In the genomic region with DNA sequence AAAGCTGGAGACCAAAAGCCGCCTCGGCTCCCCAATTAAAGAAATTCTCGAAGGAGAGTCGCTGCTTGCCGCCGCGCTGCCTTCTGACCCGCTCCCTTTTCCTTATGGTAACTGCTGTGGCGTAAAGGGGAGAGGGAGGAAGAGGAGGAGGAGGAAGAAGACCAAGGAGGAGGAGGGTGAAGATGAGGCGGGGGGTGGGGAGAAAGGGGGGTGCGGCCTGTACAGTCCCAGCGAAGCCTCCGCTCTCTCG, we compare ENCODE assay signal across 9 cellular contexts. TPM values are rescaled to one million over a fixed set of nuclear protein-coding genes. Genes with fewer than 3 reads are reported as not detected.
DNase-seq lines count a peak whose midpoint lies in the region; ATAC-seq and TF ChIP-seq lines count a peak whose summit lies in the region.
"Had no signal": no experiment of that assay in that cellular context is flagged by ENCODE, and none has a peak within 500 bp of the region (broad histone marks: within the 10 kb centered on the region; RNA-seq: fewer than 3 reads in every experiment).

No MANE protein-coding gene starts in this region.

- H3K27ac ChIP-seq in HEK293 (ENCODE audit: extremely low read depth, low read depth, low read length) (peak overlapping the region; percentile 79), WERI-Rb-1 (peak overlapping the region; percentile 96), iPS-18a (ENCODE audit: low read length) (peak overlapping the region; percentile 88), testis (peak overlapping the region; percentile 92 to 97)

- peak overlapping the region; percentile 95 for H3K9ac ChIP-seq in iPS-18a (ENCODE audit: low read length)

- DNase-seq in WERI-Rb-1 (no peak), testis (no peak), DMS153 treated with DMSO at 0.1 percent for 48 hours (lab: John Stamatoyannopoulos, UW; ENCODE audit: unreplicated experiment) (no peak), OCI-M2 (lab: John Stamatoyannopoulos, UW; ENCODE audit: unreplicated experiment) (no peak)
- no peak for DNase-seq in stimulated activated effector memory CD8-positive, alpha-beta T cell treated with anti-CD3 and anti-CD28 coated beads, Interleukin-12 subunit alpha, Interleukin-12 subunit beta, amount 100 ng/mL, for 72 hours (ENCODE audit: low spot score in 2 of 2)

- no peak for ATAC-seq in GM21825 (IDR thresholded peaks at IDR 0.05; ENCODE audit: unreplicated experiment)
- no peak for ATAC-seq in stimulated activated effector memory CD8-positive, alpha-beta T cell treated with anti-CD3 and anti-CD28 coated beads, Interleukin-12 subunit alpha, Interleukin-12 subunit beta, amount 100 ng/mL, for 72 hours

- H3K4me1 Mint-ChIP-seq in stimulated activated effector memory CD8-positive, alpha-beta T cell treated with anti-CD3 and anti-CD28 coated beads, Interleukin-12 subunit alpha, Interleukin-12 subunit beta, amount 100 ng/mL, for 72 hours, result no peaks in the 10 kb centered on the region

- H3K36me3 Mint-ChIP-seq in stimulated activated effector memory CD8-positive, alpha-beta T cell treated with anti-CD3 and anti-CD28 coated beads, Interleukin-12 subunit alpha, Interleukin-12 subunit beta, amount 100 ng/mL, for 72 hours, result peaks cover 8% of the 10 kb centered on the region

- POLR2A ChIA-PET in HEK293 (lab: Yijun Ruan, JAX), result interaction anchor here (0.9 to 1.4 kb wide), 2 partner anchors 13 to 49 kb away, joined by 3 read pairs; no protein-coding TSS in a partner anchor

- no peak overlapping the region for H3K27ac Mint-ChIP-seq in stimulated activated effector memory CD8-positive, alpha-beta T cell treated with anti-CD3 and anti-CD28 coated beads, Interleukin-12 subunit alpha, Interleukin-12 subunit beta, amount 100 ng/mL, for 72 hours
- H3K27ac Mint-ChIP-seq: stimulated activated naive CD8-positive, alpha-beta T cell treated with anti-CD3 and anti-CD28 coated beads, Interleukin-15, Interleukin-2, amounts not matched to agents 100 ng/mL and 50 ng/mL, for 24 hours had no signal

- WGBS in testis, 2 donors, result 0 to 3% methylated on average over 14 of the region's 14 CpGs

- no peaks in the 10 kb centered on the region for H3K9me3 Mint-ChIP-seq in stimulated activated effector memory CD8-positive, alpha-beta T cell treated with anti-CD3 and anti-CD28 coated beads, Interleukin-12 subunit alpha, Interleukin-12 subunit beta, amount 100 ng/mL, for 72 hours
- H3K9me3 Mint-ChIP-seq: stimulated activated naive CD8-positive, alpha-beta T cell treated with anti-CD3 and anti-CD28 coated beads, Interleukin-15, Interleukin-2, amounts not matched to agents 100 ng/mL and 50 ng/mL, for 24 hours had no signal

- no peak for TF ChIP-seq CTCF in HEK293 (tag by site-specific recombination; IDR thresholded peaks at IDR 0.05)
- no peak for TF ChIP-seq CTCF in WERI-Rb-1 (IDR thresholded peaks at IDR 0.05; ENCODE audit: low read depth, low read length)
- no peak for TF ChIP-seq CTCF in testis (IDR thresholded peaks at IDR 0.05)

- intact Hi-C loops in testis (cut with DNase I; ENCODE audit: low total_unique reads), result no loop called here

- H3K27me3 ChIP-seq in WERI-Rb-1 (ENCODE audit: insufficient read depth, low read depth, severe bottlenecking) (no peaks in the 10 kb centered on the region), iPS-18a (ENCODE audit: control insufficient read depth, insufficient read depth, low read length) (peaks cover 8% of the 10 kb centered on the region), testis (no peaks in the 10 kb centered on the region)

- H3K4me3 Mint-ChIP-seq in stimulated activated effector memory CD8-positive, alpha-beta T cell treated with anti-CD3 and anti-CD28 coated beads, Interleukin-12 subunit alpha, Interleukin-12 subunit beta, amount 100 ng/mL, for 72 hours, result no peak overlapping the region
- H3K4me3 Mint-ChIP-seq: stimulated activated naive CD8-positive, alpha-beta T cell treated with anti-CD3 and anti-CD28 coated beads, Interleukin-15, Interleukin-2, amounts not matched to agents 100 ng/mL and 50 ng/mL, for 24 hours had no signal

- no peak for TF ChIP-seq POLR2A in testis (IDR thresholded peaks at IDR 0.05)

- CTCF ChIA-PET in HEK293 (lab: Yijun Ruan, JAX), result interaction anchor here (0.6 kb wide), 1 partner anchor 223 kb away, joined by 3 read pairs; no protein-coding TSS in a partner anchor

- peaks cover 3% of the 10 kb centered on the region for H3K4me1 ChIP-seq in HEK293 (ENCODE audit: control insufficient read depth, insufficient read depth, low read length)
- H3K4me1 ChIP-seq in iPS-18a (ENCODE audit: control insufficient read depth, low read depth, low read length), result peaks cover 7% of the 10 kb centered on the region
- H3K4me1 ChIP-seq in testis, result peaks cover 8% of the 10 kb centered on the region

- no peaks in the 10 kb centered on the region for H3K9me3 ChIP-seq in HEK293 (ENCODE audit: control insufficient read depth, insufficient read depth, low read depth, low read length)
- no peaks in the 10 kb centered on the region for H3K9me3 ChIP-seq in WERI-Rb-1 (ENCODE audit: severe bottlenecking)
- H3K9me3 ChIP-seq in iPS-18a (ENCODE audit: control insufficient read depth, low read depth, low read length), result no peaks in the 10 kb centered on the region
- no peaks in the 10 kb centered on the region for H3K9me3 ChIP-seq in testis

- H3K4me3 ChIP-seq in HEK293 (ENCODE audit: low read depth, low read length) (peak overlapping the region; percentile 99), WERI-Rb-1 (ENCODE audit: low read depth, low read length) (peak overlapping the region; percentile 84), iPS-18a (ENCODE audit: low read length) (peak overlapping the region; percentile 87), testis (peak overlapping the region; percentile 74 to 95)

- no peaks in the 10 kb centered on the region for H3K36me3 ChIP-seq in HEK293 (ENCODE audit: control insufficient read depth in 2 of 2, insufficient read depth in 1 of 2, low read length in 2 of 2)
- peaks cover 5% of the 10 kb centered on the region for H3K36me3 ChIP-seq in WERI-Rb-1
- no peaks in the 10 kb centered on the region for H3K36me3 ChIP-seq in iPS-18a (ENCODE audit: control insufficient read depth, low read depth, low read length)
- H3K36me3 ChIP-seq in testis (ENCODE audit: low read depth, missing control alignments), result no peaks in the 10 kb centered on the region

TF ChIP-seq in HEK293, 187 proteins besides CTCF, POLR2A, EP300 and RAD21 (continues in another document):
- TF ChIP-seq ZNF121 (tag by site-specific recombination; IDR thresholded peaks at IDR 0.05) (peak; percentile 72; the same call in 1 of the 2 replicates), ZNF391 (tag by site-specific recombination; IDR thresholded peaks at IDR 0.05; ENCODE audit: borderline replicate concordance, low read depth) (peak; percentile 35; the same call in 1 of the 2 replicates), ZNF624 (tag by site-specific recombination; IDR thresholded peaks at IDR 0.05) (no peak), ZNF2 (tag by site-specific recombination; IDR thresholded peaks at IDR 0.05) (peak; percentile 74; the same call in 1 of the 2 replicates)
- TF ChIP-seq, protein P1, sequence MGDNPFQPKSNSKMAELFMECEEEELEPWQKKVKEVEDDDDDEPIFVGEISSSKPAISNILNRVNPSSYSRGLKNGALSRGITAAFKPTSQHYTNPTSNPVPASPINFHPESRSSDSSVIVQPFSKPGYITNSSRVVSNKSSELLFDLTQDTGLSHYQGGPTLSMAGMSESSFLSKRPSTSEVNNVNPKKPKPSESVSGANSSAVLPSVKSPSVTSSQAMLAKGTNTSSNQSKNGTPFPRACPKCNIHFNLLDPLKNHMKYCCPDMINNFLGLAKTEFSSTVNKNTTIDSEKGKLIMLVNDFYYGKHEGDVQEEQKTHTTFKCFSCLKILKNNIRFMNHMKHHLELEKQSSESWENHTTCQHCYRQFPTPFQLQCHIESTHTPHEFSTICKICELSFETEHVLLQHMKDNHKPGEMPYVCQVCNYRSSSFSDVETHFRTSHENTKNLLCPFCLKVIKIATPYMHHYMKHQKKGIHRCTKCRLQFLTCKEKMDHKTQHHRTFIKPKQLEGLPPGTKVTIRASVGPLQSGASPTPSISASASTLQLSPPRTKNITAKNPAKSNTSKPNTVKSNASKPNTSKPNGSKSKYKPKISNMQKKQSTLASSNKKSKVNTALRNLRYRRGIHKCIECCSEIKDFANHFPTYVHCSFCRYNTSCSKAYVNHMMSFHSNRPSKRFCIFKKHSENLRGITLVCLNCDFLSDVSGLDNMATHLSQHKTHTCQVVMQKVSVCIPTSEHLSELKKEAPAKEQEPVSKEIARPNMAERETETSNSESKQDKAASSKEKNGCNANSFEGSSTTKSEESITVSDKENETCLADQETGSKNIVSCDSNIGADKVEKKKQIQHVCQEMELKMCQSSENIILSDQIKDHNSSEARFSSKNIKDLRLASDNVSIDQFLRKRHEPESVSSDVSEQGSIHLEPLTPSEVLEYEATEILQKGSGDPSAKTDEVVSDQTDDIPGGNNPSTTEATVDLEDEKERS (tag by site-specific recombination; IDR thresholded peaks at IDR 0.05), result peak; percentile 47; the same call in 1 of the 2 replicates
- TF ChIP-seq, protein P2, sequence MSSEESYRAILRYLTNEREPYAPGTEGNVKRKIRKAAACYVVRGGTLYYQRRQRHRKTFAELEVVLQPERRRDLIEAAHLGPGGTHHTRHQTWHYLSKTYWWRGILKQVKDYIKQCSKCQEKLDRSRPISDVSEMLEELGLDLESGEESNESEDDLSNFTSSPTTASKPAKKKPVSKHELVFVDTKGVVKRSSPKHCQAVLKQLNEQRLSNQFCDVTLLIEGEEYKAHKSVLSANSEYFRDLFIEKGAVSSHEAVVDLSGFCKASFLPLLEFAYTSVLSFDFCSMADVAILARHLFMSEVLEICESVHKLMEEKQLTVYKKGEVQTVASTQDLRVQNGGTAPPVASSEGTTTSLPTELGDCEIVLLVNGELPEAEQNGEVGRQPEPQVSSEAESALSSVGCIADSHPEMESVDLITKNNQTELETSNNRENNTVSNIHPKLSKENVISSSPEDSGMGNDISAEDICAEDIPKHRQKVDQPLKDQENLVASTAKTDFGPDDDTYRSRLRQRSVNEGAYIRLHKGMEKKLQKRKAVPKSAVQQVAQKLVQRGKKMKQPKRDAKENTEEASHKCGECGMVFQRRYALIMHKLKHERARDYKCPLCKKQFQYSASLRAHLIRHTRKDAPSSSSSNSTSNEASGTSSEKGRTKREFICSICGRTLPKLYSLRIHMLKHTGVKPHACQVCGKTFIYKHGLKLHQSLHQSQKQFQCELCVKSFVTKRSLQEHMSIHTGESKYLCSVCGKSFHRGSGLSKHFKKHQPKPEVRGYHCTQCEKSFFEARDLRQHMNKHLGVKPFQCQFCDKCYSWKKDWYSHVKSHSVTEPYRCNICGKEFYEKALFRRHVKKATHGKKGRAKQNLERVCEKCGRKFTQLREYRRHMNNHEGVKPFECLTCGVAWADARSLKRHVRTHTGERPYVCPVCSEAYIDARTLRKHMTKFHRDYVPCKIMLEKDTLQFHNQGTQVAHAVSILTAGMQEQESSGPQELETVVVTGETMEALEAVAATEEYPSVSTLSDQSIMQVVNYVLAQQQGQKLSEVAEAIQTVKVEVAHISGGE (tag by site-specific recombination; conservative IDR thresholded peaks at IDR 0.05; ENCODE audit: low read depth), result peak; percentile 64; the same call in 1 of the 2 replicates

RNA-seq across cellular contexts. Expression of a gene that starts 0.4 kb away (rescaled TPM):
- total RNA-seq in testis, result 10 to 100 TPM; 53.2 to 56.7 TPM
- polyA plus RNA-seq in testis (ENCODE audit: insufficient read depth, low read depth, low replicate concordance), result 38.2 TPM

RNA-seq across cellular contexts. Expression of a gene that starts 48.2 kb away (rescaled TPM):
- 10 to 100 TPM; 73.6 to 77.2 TPM for total RNA-seq in testis
- polyA plus RNA-seq in testis (ENCODE audit: insufficient read depth, low read depth, low replicate concordance), result 47.8 TPM
